20 cellular contexts compared by ENCODE assay signal in the genomic region with DNA sequence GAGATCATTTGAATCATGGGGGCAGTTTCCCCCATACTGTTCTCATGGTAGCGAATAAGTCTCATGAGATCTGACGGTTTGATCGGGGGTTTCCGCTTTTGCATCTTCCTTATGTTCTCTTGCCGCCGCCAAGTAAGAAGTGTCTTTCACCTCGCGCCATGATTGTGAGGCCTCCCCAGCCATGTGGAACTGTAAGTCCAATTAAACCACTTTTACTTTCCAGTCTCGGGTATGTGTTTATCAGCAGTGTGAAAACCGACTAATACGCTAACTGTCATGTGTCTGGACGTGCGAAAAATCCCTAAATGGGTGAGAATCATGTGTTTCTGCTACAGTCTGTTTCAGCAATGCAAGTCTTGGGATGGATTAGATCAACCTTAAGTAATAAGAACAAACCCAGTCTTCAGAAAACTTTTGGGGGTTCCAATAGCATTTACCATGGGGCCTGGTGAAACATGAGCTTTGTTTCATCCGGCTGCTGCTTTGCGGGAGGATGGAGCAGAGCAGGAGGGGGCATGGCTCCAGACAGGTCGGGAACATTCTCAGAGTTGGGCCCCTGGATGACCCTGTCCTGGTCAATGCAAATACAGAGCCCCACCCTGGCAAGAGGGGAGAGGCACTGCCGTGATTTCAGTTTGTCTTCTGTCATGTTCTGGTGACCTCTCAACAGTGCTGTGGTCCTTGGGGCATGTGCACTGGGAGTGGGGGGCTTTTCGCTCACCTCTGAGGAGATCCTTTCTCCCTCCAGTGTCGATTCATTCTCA. TPM values are rescaled to one million over a fixed set of nuclear protein-coding genes. Genes with fewer than 3 reads are reported as not detected.
A peak's percentile ranks its signal among the peaks of the same experiment; 100 is the strongest.
DNase-seq lines count a peak whose midpoint lies in the region; ATAC-seq and TF ChIP-seq lines count a peak whose summit lies in the region.
"Had no signal": no experiment of that assay in that cellular context is flagged by ENCODE, and none has a peak within 500 bp of the region (broad histone marks: within the 10 kb centered on the region; RNA-seq: fewer than 3 reads in every experiment).

No MANE protein-coding gene starts in this region.

- no peak overlapping the region for H4K8ac ChIP-seq in H9 (replicated peaks; ENCODE audit: insufficient read length, low read depth, low read length)

- H3T11ph ChIP-seq in H9 (ENCODE audit: low read length), result no peak overlapping the region

- H3K27me3 Mint-ChIP-seq in T-helper 17 cell (peaks cover 14% of the 10 kb centered on the region), H9 (ENCODE audit: low read depth) (no peaks in the 10 kb centered on the region; the same call in 1 of the 2 replicates)
- H3K27me3 Mint-ChIP-seq in stimulated activated memory B cell treated with anti-CD40 and anti-IgM and Interleukin-4, amounts not matched to agents 10 μg/mL and 1 μg/mL and 100 μg/mL, for 72 hours, result no peaks in the 10 kb centered on the region

- no peak overlapping the region for H3K14ac ChIP-seq in H9 (ENCODE audit: insufficient read depth, low read length)

- no peaks in the 10 kb centered on the region for H3K36me3 ChIP-seq in cardiac muscle cell
- no peaks in the 10 kb centered on the region for H3K36me3 ChIP-seq in esophagus muscularis mucosa
- H3K36me3 ChIP-seq: tibial artery had no signal

- H2BK5ac ChIP-seq in H9 (ENCODE audit: insufficient read length, low read length), result no peak overlapping the region

- no peaks in the 10 kb centered on the region for H3K9me3 ChIP-seq in cardiac muscle cell (ENCODE audit: low read depth)
- no peaks in the 10 kb centered on the region for H3K9me3 ChIP-seq in T-helper 17 cell (ENCODE audit: control insufficient read depth, low read length, poor library complexity, severe bottlenecking)
- no peaks in the 10 kb centered on the region for H3K9me3 ChIP-seq in esophagus muscularis mucosa
- no peaks in the 10 kb centered on the region for H3K9me3 ChIP-seq in H9 (ENCODE audit: control insufficient read depth, low read depth, low read length)
- H3K9me3 ChIP-seq: body of pancreas, tibial artery had no signal

- H2BK12ac ChIP-seq in H9 (ENCODE audit: insufficient read length, low read depth, low read length), result no peak overlapping the region

- DNase-seq in cardiac muscle cell (ENCODE audit: low read depth in 1 of 2, low spot score in 1 of 2) (no peak), left ventricle myocardium superior (no peak), T-helper 17 cell (no peak), esophagus muscularis mucosa (ENCODE audit: extremely low spot score) (no peak), H9 (no peak)
- DNase-seq: activated CD4-positive, alpha-beta T cell treated with anti-CD3 and anti-CD28 coated beads, Interleukin-2, amount 50 U/mL, for 1 hour; activated gamma-delta T cell treated with Interleukin-2 at 50 U/mL for 16 hours; body of pancreas; effector CD8-positive, alpha-beta T cell; NCI-H2029; NCI-H69 had no signal

- H2BK20ac ChIP-seq in H9 (ENCODE audit: low read depth, low read length, poor library complexity, severe bottlenecking), result no peak overlapping the region

- H3K4me1 ChIP-seq in cardiac muscle cell (ENCODE audit: low read depth) (peaks cover 31% of the 10 kb centered on the region), esophagus muscularis mucosa (peaks cover 12 to 32% (median 29%) of the 10 kb centered on the region in 4 donors), H9 (ENCODE audit: insufficient read depth, low read length) (peaks cover 2% of the 10 kb centered on the region; the same call in 1 of the 2 replicates)
- H3K4me1 ChIP-seq: body of pancreas, parathyroid adenoma had no signal

- no peak for TF ChIP-seq EP300 in esophagus muscularis mucosa (IDR thresholded peaks at IDR 0.05)

- H3K79me1 ChIP-seq in H9 (ENCODE audit: insufficient read depth, low read depth, low read length, poor library complexity, severe bottlenecking), result no peaks in the 10 kb centered on the region

- no peak for TF ChIP-seq POLR2A in esophagus muscularis mucosa (IDR thresholded peaks at IDR 0.05; ENCODE audit: low read depth)

- no peak overlapping the region for H2BK15ac ChIP-seq in H9 (ENCODE audit: low read depth, low read length)

- intact Hi-C loops in left ventricle myocardium superior (cut with micrococcal nuclease) (no loop called here), esophagus muscularis mucosa (cut with DNase I) (no loop called here)

- no peak overlapping the region for H3K18ac ChIP-seq in H9 (ENCODE audit: insufficient read length, low read depth, low read length)

- H2AK5ac ChIP-seq in H9 (ENCODE audit: insufficient read length, low read length), result no peak overlapping the region

- no peaks in the 10 kb centered on the region for H4K20me1 ChIP-seq in H9 (ENCODE audit: control insufficient read depth, insufficient read depth, insufficient read length)

- H4K5ac ChIP-seq in H9 (ENCODE audit: insufficient read length, low read depth, low read length), result no peak overlapping the region

- H3K4me3 Mint-ChIP-seq in T-helper 17 cell (no peak overlapping the region), H9 (no peak overlapping the region)
- peak overlapping the region; percentile 12 for H3K4me3 Mint-ChIP-seq in stimulated activated memory B cell treated with anti-CD40 and anti-IgM and Interleukin-4, amounts not matched to agents 10 μg/mL and 1 μg/mL and 100 μg/mL, for 72 hours
- H3K4me3 Mint-ChIP-seq: mesothelial cell of epicardium had no signal

- H3K27ac ChIP-seq in cardiac muscle cell, result peak overlapping the region; percentile 99
- H3K27ac ChIP-seq in esophagus muscularis mucosa (replicated peaks in 1 of 4), result no peak overlapping the region
- no peak overlapping the region for H3K27ac ChIP-seq in H9 (ENCODE audit: insufficient read length, low read depth, low read length)
- H3K27ac ChIP-seq: body of pancreas, parathyroid adenoma, RWPE1, tibial artery had no signal

- no peaks in the 10 kb centered on the region for H3K23me2 ChIP-seq in H9 (ENCODE audit: insufficient read length, low read depth, low read length, poor library complexity, severe bottlenecking)

- TF ChIP-seq CTCF in cardiac muscle cell (IDR thresholded peaks at IDR 0.05; ENCODE audit: low read depth, low read length) (no peak), esophagus muscularis mucosa (IDR thresholded peaks at IDR 0.05) (no peak), H9 (conservative IDR thresholded peaks at IDR 0.05) (no peak)

- H3K9me3 Mint-ChIP-seq in stimulated activated memory B cell treated with anti-CD40 and anti-IgM and Interleukin-4, amounts not matched to agents 10 μg/mL and 1 μg/mL and 100 μg/mL, for 72 hours, result peaks cover 3% of the 10 kb centered on the region
- H3K9me3 Mint-ChIP-seq in H9, result no peaks in the 10 kb centered on the region

- H4K91ac ChIP-seq in H9 (ENCODE audit: insufficient read length, low read depth, low read length), result no peak overlapping the region

- H3K4ac ChIP-seq in H9 (ENCODE audit: low read depth, low read length), result no peak overlapping the region

- ATAC-seq in left ventricle myocardium superior, result no peak
- ATAC-seq in HG02678 (IDR thresholded peaks at IDR 0.05; ENCODE audit: unreplicated experiment), result peak; percentile 46
- ATAC-seq in T-helper 17 cell, result peak; percentile 20
- ATAC-seq in stimulated activated memory B cell treated with anti-CD40 and anti-IgM and Interleukin-4, amounts not matched to agents 10 μg/mL and 1 μg/mL and 100 μg/mL, for 72 hours, result peak; percentile 63
- no peak for ATAC-seq in HG03039 (IDR thresholded peaks at IDR 0.05; ENCODE audit: unreplicated experiment)
- ATAC-seq: body of pancreas had no signal

- H3K4me3 ChIP-seq in cardiac muscle cell (no peak overlapping the region), esophagus muscularis mucosa (no peak overlapping the region)
- H3K4me3 ChIP-seq: body of pancreas, tibial artery had no signal

- H3K4me1 Mint-ChIP-seq in T-helper 17 cell, result peaks cover 6% of the 10 kb centered on the region
- peaks cover 43% of the 10 kb centered on the region for H3K4me1 Mint-ChIP-seq in stimulated activated memory B cell treated with anti-CD40 and anti-IgM and Interleukin-4, amounts not matched to agents 10 μg/mL and 1 μg/mL and 100 μg/mL, for 72 hours
- peaks cover 10 to 25% of the 10 kb centered on the region in 2 experiments for H3K4me1 Mint-ChIP-seq in H9

- H2AFZ ChIP-seq in H9 (ENCODE audit: low read length), result no peak overlapping the region
- H2AFZ ChIP-seq: parathyroid adenoma had no signal

- no peak overlapping the region for H3K23ac ChIP-seq in H9 (ENCODE audit: insufficient read length, low read depth, low read length)

- H3K9ac ChIP-seq in H9 (ENCODE audit: extremely low read depth, insufficient read length, low read length), result no peak overlapping the region
- H3K9ac ChIP-seq: parathyroid adenoma had no signal

- H3K79me2 ChIP-seq in H9 (ENCODE audit: insufficient read depth, low read length), result no peaks in the 10 kb centered on the region
- H3K79me2 ChIP-seq: parathyroid adenoma had no signal

- H3K27me3 ChIP-seq in cardiac muscle cell, result no peaks in the 10 kb centered on the region
- no peaks in the 10 kb centered on the region for H3K27me3 ChIP-seq in esophagus muscularis mucosa
- H3K27me3 ChIP-seq in H9 (ENCODE audit: insufficient read depth, low read length), result no peaks in the 10 kb centered on the region
- H3K27me3 ChIP-seq: body of pancreas, tibial artery had no signal

- no peak overlapping the region for H3K56ac ChIP-seq in H9 (ENCODE audit: insufficient read length, low read depth, low read length)

- H3K36me3 Mint-ChIP-seq in T-helper 17 cell (ENCODE audit: low read depth) (peaks cover 2% of the 10 kb centered on the region), H9 (ENCODE audit: insufficient read depth in 1 of 3, low read depth in 3 of 3) (no peaks in the 10 kb centered on the region)
- no peaks in the 10 kb centered on the region for H3K36me3 Mint-ChIP-seq in stimulated activated memory B cell treated with anti-CD40 and anti-IgM and Interleukin-4, amounts not matched to agents 10 μg/mL and 1 μg/mL and 100 μg/mL, for 72 hours

- H3K4me2 ChIP-seq in H9 (ENCODE audit: insufficient read depth, insufficient read length, low read length), result no peak overlapping the region

- H3K27ac Mint-ChIP-seq in T-helper 17 cell (no peak overlapping the region), H9 (no peak overlapping the region)
- H3K27ac Mint-ChIP-seq in stimulated activated memory B cell treated with anti-CD40 and anti-IgM and Interleukin-4, amounts not matched to agents 10 μg/mL and 1 μg/mL and 100 μg/mL, for 72 hours, result peak overlapping the region; percentile 72
- H3K27ac Mint-ChIP-seq: mesothelial cell of epicardium had no signal

- 92% methylated on average over 19 of the region's 19 CpGs for WGBS in esophagus muscularis mucosa
- WGBS in H9 (ENCODE audit: extremely low coverage, insufficient read length, low lambda C conversion rate), result no CpG with 5 or more reads among the region's 19 CpGs

- no peak overlapping the region for H2BK120ac ChIP-seq in H9 (ENCODE audit: low read depth, low read length, poor library complexity, severe bottlenecking)

RNA-seq across cellular contexts. Expression of a gene that starts 41.5 kb away (rescaled TPM):
- total RNA-seq in cardiac muscle cell, result 0.09 TPM in 1 of 2 replicates, not detected in the other
- polyA plus RNA-seq in cardiac muscle cell, result 0.09 TPM in 1 of 2 replicates, not detected in the other
- total RNA-seq in left ventricle myocardium superior, result not detected
- not detected for total RNA-seq in T-helper 17 cell
- not detected for total RNA-seq in esophagus muscularis mucosa
- total RNA-seq in H9 (2021), result 0.79 and 0.90 TPM in 2 replicates
- total RNA-seq: body of pancreas; fibroblast of villous mesenchyme; T-helper 2 cell treated with Interferon-gamma antibody and Interleukin-4, amounts not matched to agents 100 ng/mL and 5 ng/mL, for 36 hours had no signal

Comparison
In these comparisons a context has a peak if more than half of its experiments do, and no peak if none do; other contexts are left out.
1. ATAC-seq: peak in HG02678 (single experiment), T-helper 17 cell (single experiment) and stimulated activated memory B cell treated with anti-CD40 and anti-IgM and Interleukin-4, amounts not matched to agents 10 μg/mL and 1 μg/mL and 100 μg/mL, for 72 hours (single experiment); none in left ventricle myocardium superior (single experiment) and HG03039 (single experiment).